Comparison of ENCODE assay signal across 23 cellular contexts in genomic region chr2:95087379-95087778, GRCh38.
"Had no signal": no experiment of that assay in that cellular context is flagged by ENCODE, and none has a peak within 500 bp of the region (broad histone marks: within the 10 kb centered on the region; RNA-seq: fewer than 3 reads in every experiment).

No MANE protein-coding gene starts in this region.

- H3K27me3 ChIP-seq: MG63, SJSA1 had no signal

- H3K4me3 ChIP-seq: MG63, SJSA1, SK-N-MC had no signal

- H3K9me3 ChIP-seq: MG63, SJSA1 had no signal

- H3K4me1 ChIP-seq: SJSA1 had no signal

- ATAC-seq: HepG2 had no signal

- H3K27ac ChIP-seq: SJSA1, SK-N-MC had no signal

- DNase-seq: IMR-90, Karpas-422, KG1, MG63, NCI-H1092, NCI-H1105 treated with DMSO at 0.1 percent for 48 hours, NCI-H1417 treated with DMSO at 0.1 percent for 48 hours, NCI-H187, NCI-H2029, NCI-H2081 treated with DMSO at 0.1 percent for 48 hours, NCI-H2171, NCI-H226, NCI-H446, NCI-H510A, NCI-H524 treated with DMSO at 0.1 percent for 48 hours, NCI-H69, NCI-H774, Right ventricle myocardium superior, RPMI8226, SIG-M5 had no signal
